ENCODE assay signal across 1 cellular context in genomic region chr1:31745898-31746668, GRCh38.
TF ChIP-seq lines count a peak whose summit lies in the region.

No MANE protein-coding gene starts in this region.

TF ChIP-seq in HCT116, 20 proteins besides CTCF, POLR2A, EP300 and RAD21 (continued from another document):
- TF ChIP-seq JUND (IDR thresholded peaks at IDR 0.05) (no peak), FOSL1 (IDR thresholded peaks at IDR 0.05; ENCODE audit: low read depth) (no peak), SIN3A (IDR thresholded peaks at IDR 0.05; ENCODE audit: low read depth) (no peak), ZBTB33 (IDR thresholded peaks at IDR 0.05; ENCODE audit: extremely low read depth, insufficient replicate concordance, low read length) (no peak), EZH2 (IDR thresholded peaks at IDR 0.05) (no peak), TCF7L2 (IDR thresholded peaks at IDR 0.05; ENCODE audit: borderline replicate concordance, extremely low read depth, insufficient read depth, insufficient read length) (no peak), YY1 (IDR thresholded peaks at IDR 0.05; ENCODE audit: extremely low read depth, insufficient replicate concordance, low read depth, low read length) (no peak), ATF3 (IDR thresholded peaks at IDR 0.05) (no peak), CEBPB (IDR thresholded peaks at IDR 0.05; ENCODE audit: low read depth) (no peak), ZFX (IDR thresholded peaks at IDR 0.05) (no peak)
- TF ChIP-seq, protein P1, sequence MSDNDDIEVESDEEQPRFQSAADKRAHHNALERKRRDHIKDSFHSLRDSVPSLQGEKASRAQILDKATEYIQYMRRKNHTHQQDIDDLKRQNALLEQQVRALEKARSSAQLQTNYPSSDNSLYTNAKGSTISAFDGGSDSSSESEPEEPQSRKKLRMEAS (IDR thresholded peaks at IDR 0.05): no peak
